25 cellular contexts compared by ENCODE assay signal in the genomic region with DNA sequence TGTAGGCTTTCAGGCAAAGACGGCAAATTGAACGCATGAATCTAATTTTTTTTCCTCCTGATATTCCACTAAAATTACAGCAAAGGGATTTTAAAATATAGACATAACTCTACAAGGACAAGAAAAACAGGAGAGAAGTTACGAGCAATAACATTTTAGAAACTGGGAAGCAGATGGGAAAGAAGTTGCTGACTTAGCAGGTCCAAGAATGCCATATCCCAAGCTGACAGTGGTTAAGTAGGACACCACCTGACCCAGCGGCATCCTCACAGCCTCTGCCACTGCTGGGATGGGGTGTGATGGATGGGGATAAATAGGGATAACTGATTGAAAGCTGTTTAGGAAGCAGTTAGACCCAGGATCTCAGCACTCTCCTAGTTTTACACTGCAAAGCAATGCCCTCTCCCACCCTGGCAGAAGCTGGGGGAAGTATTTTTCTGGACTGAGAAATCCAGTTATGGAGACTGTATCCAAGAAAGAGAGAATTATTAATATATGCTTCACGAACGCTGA.
DNase-seq lines count a peak whose midpoint lies in the region; ATAC-seq, FAIRE-seq and TF ChIP-seq lines count a peak whose summit lies in the region.
"Had no signal": no experiment of that assay in that cellular context is flagged by ENCODE, and none has a peak within 500 bp of the region (broad histone marks: within the 10 kb centered on the region; RNA-seq: fewer than 3 reads in every experiment).

No MANE protein-coding gene starts in this region.

- H3K9me3 Mint-ChIP-seq in osteocyte (ENCODE audit: unreplicated experiment): peaks cover 10% of the 10 kb centered on the region

- no peaks in the 10 kb centered on the region for H4K20me1 ChIP-seq in K562 (replicated peaks; ENCODE audit: control insufficient read depth, insufficient read depth, low read length)

- no TSS peak for BruUV-seq in K562 (replicated peaks; lab: Mats Ljungman, UMichigan)

- ATAC-seq in A549 (no peak), K562 (no peak), HG03565 (IDR thresholded peaks at IDR 0.05; ENCODE audit: unreplicated experiment) (no peak)
- ATAC-seq: CD8-positive, alpha-beta T cell had no signal

- TF ChIP-seq CTCF in A549 (IDR thresholded peaks at IDR 0.05) (no peak), K562 (IDR thresholded peaks at IDR 0.05 in 2 of 3, conservative IDR thresholded peaks at IDR 0.05 in 1 of 3; ENCODE audit: insufficient read depth in 2 of 3, low read depth in 1 of 3, low read length in 3 of 3) (no peak), osteocyte (IDR thresholded peaks at IDR 0.05) (no peak)

- TF ChIP-seq RAD21 in A549 (conservative IDR thresholded peaks at IDR 0.05 in 1 of 2, IDR thresholded peaks at IDR 0.05 in 1 of 2) (no peak), K562 (CRISPR knock-in tag; conservative IDR thresholded peaks at IDR 0.05 in 1 of 2, IDR thresholded peaks at IDR 0.05 in 1 of 2) (no peak)

- H3K36me3 Mint-ChIP-seq in osteocyte (ENCODE audit: unreplicated experiment): no peaks in the 10 kb centered on the region
- H3K36me3 Mint-ChIP-seq: CD8-positive, alpha-beta T cell had no signal

- POLR2A ChIA-PET in A549 (lab: Yijun Ruan, JAX): no interaction called here
- POLR2A ChIA-PET in K562 (lab: Yijun Ruan, JAX): interaction anchor here (0.6 to 0.7 kb wide), 3 partner anchors 24 to 68 kb away, joined by 3 read pairs; no protein-coding TSS in a partner anchor

- peaks cover 24% of the 10 kb centered on the region for H3K9me3 ChIP-seq in A549
- no peaks in the 10 kb centered on the region for H3K9me3 ChIP-seq in K562 (replicated peaks; ENCODE audit: control insufficient read depth, insufficient read depth, low read depth, low read length)
- H3K9me3 ChIP-seq: BE2C, Caco-2 had no signal

- H2AFZ ChIP-seq in K562 (ENCODE audit: low read depth, low read length): no peak overlapping the region
- H2AFZ ChIP-seq: GM23248 had no signal

- H3K4me2 ChIP-seq in A549: no peak overlapping the region
- no peak overlapping the region for H3K4me2 ChIP-seq in K562 (ENCODE audit: insufficient read depth, low read length)

- FAIRE-seq in A549 (lab: Jason Lieb, UNC): no peak
- no peak for FAIRE-seq in K562 (lab: Jason Lieb, UNC)
- FAIRE-seq: A204.1, G401.6, GM12892, GM19239, H1 had no signal

- no peaks in the 10 kb centered on the region for H3K4me1 Mint-ChIP-seq in osteocyte (ENCODE audit: unreplicated experiment)

- peaks cover 69% of the 10 kb centered on the region for H3K27me3 Mint-ChIP-seq in osteocyte (ENCODE audit: unreplicated experiment)

- DNase-seq in NCI-H82 (lab: John Stamatoyannopoulos, UW): peak; percentile 15
- no peak for DNase-seq in NCI-H82 treated with DMSO at 0.1 percent for 48 hours (lab: John Stamatoyannopoulos, UW; ENCODE audit: unreplicated experiment)
- DNase-seq in A549 (ENCODE audit: low read depth in 1 of 2, low spot score in 1 of 2): no peak
- no peak for DNase-seq in K562 (ENCODE audit: extremely low read depth in 1 of 4, low spot score in 3 of 4)
- peak; percentile 57 for DNase-seq in osteocyte (ENCODE audit: extremely low spot score, unreplicated experiment)
- DNase-seq in substantia nigra (lab: John Stamatoyannopoulos, UW): no peak
- DNase-seq: ACHN; AML-193; BE2C; Caco-2; CD4-positive, CD25-positive, alpha-beta regulatory T cell; CD8-positive, alpha-beta T cell; DMS153; DND-41; GM23248; H7; HCEC 1CT had no signal

- WGBS in A549 (ENCODE audit: missing lambda C conversion rate): 50% methylated on average over 6 of the region's 6 CpGs
- WGBS in K562 (ENCODE audit: insufficient coverage, low coverage, missing lambda C conversion rate): 1% methylated on average over 6 of the region's 6 CpGs

- H3K4me1 ChIP-seq in A549 (no peaks in the 10 kb centered on the region), K562 (replicated peaks in 1 of 2; ENCODE audit: control insufficient read depth in 2 of 2, insufficient read depth in 2 of 2, low read length in 2 of 2) (no peaks in the 10 kb centered on the region)
- H3K4me1 ChIP-seq: BE2C had no signal

- no peak overlapping the region for H3K4me3 Mint-ChIP-seq in osteocyte (ENCODE audit: unreplicated experiment)
- H3K4me3 Mint-ChIP-seq: CD4-positive, CD25-positive, alpha-beta regulatory T cell; CD8-positive, alpha-beta T cell had no signal

- peaks cover 6 to 10% of the 10 kb centered on the region in 2 experiments; a peak in 3 of 5 replicates for H3K27me3 ChIP-seq in K562 (ENCODE audit: control insufficient read depth in 2 of 2, insufficient read depth in 2 of 2, low read length in 2 of 2)
- H3K27me3 ChIP-seq: BE2C had no signal

- no peak overlapping the region for H3K27ac Mint-ChIP-seq in osteocyte (ENCODE audit: unreplicated experiment)
- H3K27ac Mint-ChIP-seq: CD4-positive, CD25-positive, alpha-beta regulatory T cell; CD8-positive, alpha-beta T cell had no signal

- intact Hi-C loops in K562 (cut with micrococcal nuclease): no loop called here

- no peaks in the 10 kb centered on the region for H3K9me1 ChIP-seq in K562 (ENCODE audit: control insufficient read depth, insufficient read depth, low read length)

- TF ChIP-seq EP300 in A549 (IDR thresholded peaks at IDR 0.05) (no peak), K562 (IDR thresholded peaks at IDR 0.05; ENCODE audit: low read length) (no peak)

- H3K4me3 ChIP-seq in A549 (no peak overlapping the region), K562 (no peak overlapping the region)
- H3K4me3 ChIP-seq: GM23248 had no signal

- H3K27ac ChIP-seq in A549 (no peak overlapping the region), K562 (ENCODE audit: extremely low read depth, low read depth, low read length) (no peak overlapping the region), substantia nigra (ENCODE audit: low read depth, low read length, poor library complexity, severe bottlenecking) (no peak overlapping the region)
- H3K27ac ChIP-seq: 22Rv1, C4-2B, GM23248 had no signal

- H3K36me3 ChIP-seq in K562 (ENCODE audit: control insufficient read depth, insufficient read depth, low read length): no peaks in the 10 kb centered on the region
- H3K36me3 ChIP-seq: BE2C had no signal

- in situ Hi-C loops in K562 (cut with MboI): no loop called here

- CTCF ChIA-PET in A549 (lab: Yijun Ruan, JAX) (interaction anchor here (0.6 to 9.0 kb wide), 3 partner anchors 11 to 493 kb away, joined by 3 to 202 read pairs (median 3); no protein-coding TSS in a partner anchor), K562 (lab: Yijun Ruan, JAX; ENCODE audit: low intra/inter-chr PET ratio) (no interaction called here)

- no peak overlapping the region for H3K9ac ChIP-seq in K562 (ENCODE audit: insufficient read depth in 1 of 2, low read depth in 2 of 2, low read length in 2 of 2)
- H3K9ac ChIP-seq: GM23248 had no signal

- TF ChIP-seq POLR2A in A549 (IDR thresholded peaks at IDR 0.05; ENCODE audit: low read length) (no peak), K562 (conservative IDR thresholded peaks at IDR 0.05) (no peak)

- no peaks in the 10 kb centered on the region for H3K79me2 ChIP-seq in K562 (ENCODE audit: control insufficient read depth, insufficient read depth, low read length)

TF ChIP-seq in A549, 52 proteins besides CTCF, POLR2A, EP300 and RAD21:
- no peak for TF ChIP-seq FOXS1 (CRISPR knock-in tag; IDR thresholded peaks at IDR 0.05)
- TF ChIP-seq MAFK (IDR thresholded peaks at IDR 0.05; ENCODE audit: partially characterized antibody): peak; percentile 53

TF ChIP-seq in K562, 482 proteins besides CTCF, POLR2A, EP300 and RAD21:
- TF ChIP-seq ZNF316 (IDR thresholded peaks at IDR 0.05): peak; percentile 68
- peak; percentile 54 for TF ChIP-seq C11orf30 (IDR thresholded peaks at IDR 0.05; ENCODE audit: low read depth)
- TF ChIP-seq, protein P1, sequence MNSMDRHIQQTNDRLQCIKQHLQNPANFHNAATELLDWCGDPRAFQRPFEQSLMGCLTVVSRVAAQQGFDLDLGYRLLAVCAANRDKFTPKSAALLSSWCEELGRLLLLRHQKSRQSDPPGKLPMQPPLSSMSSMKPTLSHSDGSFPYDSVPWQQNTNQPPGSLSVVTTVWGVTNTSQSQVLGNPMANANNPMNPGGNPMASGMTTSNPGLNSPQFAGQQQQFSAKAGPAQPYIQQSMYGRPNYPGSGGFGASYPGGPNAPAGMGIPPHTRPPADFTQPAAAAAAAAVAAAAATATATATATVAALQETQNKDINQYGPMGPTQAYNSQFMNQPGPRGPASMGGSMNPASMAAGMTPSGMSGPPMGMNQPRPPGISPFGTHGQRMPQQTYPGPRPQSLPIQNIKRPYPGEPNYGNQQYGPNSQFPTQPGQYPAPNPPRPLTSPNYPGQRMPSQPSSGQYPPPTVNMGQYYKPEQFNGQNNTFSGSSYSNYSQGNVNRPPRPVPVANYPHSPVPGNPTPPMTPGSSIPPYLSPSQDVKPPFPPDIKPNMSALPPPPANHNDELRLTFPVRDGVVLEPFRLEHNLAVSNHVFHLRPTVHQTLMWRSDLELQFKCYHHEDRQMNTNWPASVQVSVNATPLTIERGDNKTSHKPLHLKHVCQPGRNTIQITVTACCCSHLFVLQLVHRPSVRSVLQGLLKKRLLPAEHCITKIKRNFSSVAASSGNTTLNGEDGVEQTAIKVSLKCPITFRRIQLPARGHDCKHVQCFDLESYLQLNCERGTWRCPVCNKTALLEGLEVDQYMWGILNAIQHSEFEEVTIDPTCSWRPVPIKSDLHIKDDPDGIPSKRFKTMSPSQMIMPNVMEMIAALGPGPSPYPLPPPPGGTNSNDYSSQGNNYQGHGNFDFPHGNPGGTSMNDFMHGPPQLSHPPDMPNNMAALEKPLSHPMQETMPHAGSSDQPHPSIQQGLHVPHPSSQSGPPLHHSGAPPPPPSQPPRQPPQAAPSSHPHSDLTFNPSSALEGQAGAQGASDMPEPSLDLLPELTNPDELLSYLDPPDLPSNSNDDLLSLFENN (IDR thresholded peaks at IDR 0.05; ENCODE audit: low read depth in 2 of 2, low read length in 2 of 2): no peak

Comparison
In these comparisons a context has a peak if more than half of its experiments do, and no peak if none do; other contexts are left out.
1. DNase-seq: peak in NCI-H82 (single experiment) and osteocyte (single experiment); none in NCI-H82 treated with DMSO at 0.1 percent for 48 hours (single experiment), A549 (0 of 2), K562 (0 of 4) and substantia nigra (0 of 49).